In genomic region chr1:93253471-93253870, GRCh38 we compare ENCODE assay signal across 17 cellular contexts.
DNase-seq lines count a peak whose midpoint lies in the region; ATAC-seq and FAIRE-seq lines count a peak whose summit lies in the region.
"Had no signal": no experiment of that assay in that cellular context is flagged by ENCODE, and none has a peak within 500 bp of the region (broad histone marks: within the 10 kb centered on the region; RNA-seq: fewer than 3 reads in every experiment).

No MANE protein-coding gene starts in this region.

- ATAC-seq in GM21390 (IDR thresholded peaks at IDR 0.05; ENCODE audit: unreplicated experiment), result no peak

- DNase-seq in D341Med (ENCODE audit: low spot score), result peak; percentile 18
- DNase-seq in M059J (ENCODE audit: low read depth), result peak; percentile 20
- peak; percentile 43 for DNase-seq in RCC 7860 (ENCODE audit: low spot score)
- peak; percentile 45 for DNase-seq in kidney glomerular epithelial cell (lab: John Stamatoyannopoulos, UW)
- no peak for DNase-seq in NCI-H82 (lab: John Stamatoyannopoulos, UW)
- DNase-seq in activated gamma-delta T cell treated with Interleukin-2 at 50 U/mL for 16 hours, result no peak
- no peak for DNase-seq in iPS-NIHi7 (ENCODE audit: extremely low spot score)
- DNase-seq: AML-193; CD4-positive, alpha-beta memory T cell; KG1; MG63; NCI-H1417; NCI-H2081; T-helper 1 cell had no signal

- peak; percentile 45 for FAIRE-seq in RCC 7860 (lab: Jason Lieb, UNC)
- FAIRE-seq: D721Med, H54 had no signal

Comparison
In these comparisons a context has a peak if more than half of its experiments do, and no peak if none do; other contexts are left out.
1. DNase-seq: peak in D341Med (single experiment), M059J (single experiment), RCC 7860 (single experiment) and kidney glomerular epithelial cell (single experiment); none in NCI-H82 (single experiment), activated gamma-delta T cell treated with Interleukin-2 at 50 U/mL for 16 hours (single experiment) and iPS-NIHi7 (single experiment).